8 cellular contexts compared by ENCODE assay signal in the genomic region with DNA sequence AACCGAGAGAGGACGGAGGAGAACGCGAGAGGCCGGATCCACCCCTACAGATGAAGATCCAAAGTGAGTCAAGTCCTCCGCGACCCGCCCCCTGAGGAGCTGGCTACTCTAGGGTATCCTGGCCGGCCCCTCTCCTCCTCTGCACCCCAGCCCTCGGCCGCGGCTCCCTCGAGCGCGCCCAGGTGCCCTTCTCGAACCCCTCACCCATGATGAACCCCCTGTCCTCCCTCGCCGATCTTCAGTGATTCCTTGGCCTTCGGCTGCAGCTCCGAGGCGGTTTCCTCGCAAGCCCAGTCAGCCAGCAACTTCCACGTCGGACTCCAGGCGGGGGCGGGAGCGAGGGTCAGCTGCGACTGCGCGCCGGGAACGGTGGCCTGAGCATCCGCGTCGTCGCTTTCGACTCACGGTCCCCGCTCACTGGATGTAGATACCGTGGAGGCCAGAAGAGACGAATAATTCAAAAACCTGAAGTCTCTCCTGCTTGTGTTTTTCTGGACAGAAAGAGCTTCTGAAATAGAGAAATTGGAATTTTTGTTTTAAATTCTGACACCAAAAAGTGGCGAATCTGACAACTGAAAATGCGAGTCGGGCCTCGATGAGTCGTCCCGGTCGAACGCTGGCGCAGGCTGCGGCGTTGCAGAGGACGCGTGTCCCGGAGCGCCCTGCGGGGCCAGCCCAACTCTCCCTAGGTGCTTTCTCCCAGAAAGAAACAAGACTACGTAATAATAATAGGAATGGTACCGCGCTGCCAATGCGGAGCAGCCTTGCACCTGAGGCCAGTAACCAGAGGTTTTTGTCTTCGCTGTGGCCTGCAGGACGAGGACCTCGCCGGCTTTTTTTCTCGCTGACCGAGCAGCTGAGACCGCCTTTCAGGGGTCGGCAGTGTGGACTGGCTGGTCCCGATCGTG. TPM values are rescaled to one million over a fixed set of nuclear protein-coding genes. Genes with fewer than 3 reads are reported as not detected.
DNase-seq lines count a peak whose midpoint lies in the region; ATAC-seq, FAIRE-seq and TF ChIP-seq lines count a peak whose summit lies in the region.

TSS of gene ARL1 (minus strand) at position 335 of the 908 bp plus-strand sequence. CDS start at position 208, 127 bp downstream.

- peaks cover 20% of the 10 kb centered on the region for H3K4me1 ChIP-seq in adipocyte (ENCODE audit: control insufficient read depth, insufficient read depth, low read length)
- H3K4me1 ChIP-seq in transverse colon: peaks cover 7 to 31% (median 23%) of the 10 kb centered on the region in 4 donors

- intact Hi-C loops in cardiac septum (cut with DNase I): loop anchor here (5.0 kb wide), 2 partner anchors 290 to 420 kb away; partner anchors contain the start of gene CHPT1
- intact Hi-C loops in transverse colon (cut with DNase I; ENCODE audit: low total_unique reads): no loop called here

- TF ChIP-seq EP300 in transverse colon (IDR thresholded peaks at IDR 0.05; ENCODE audit: low read depth): no peak

- 0% methylated on average over 67 of the region's 71 CpGs; no CpG with 5 or more reads in 1 of the 2 donors for WGBS in transverse colon (ENCODE audit: low coverage in 1 of 2), 2 donors

- DNase-seq in GM12891 (ENCODE audit: insufficient read length, low spot score) (peak; percentile 65), NCI-H128 (lab: John Stamatoyannopoulos, UW; ENCODE audit: unreplicated experiment) (peak; percentile 72), T follicular helper cell (ENCODE audit: low read depth) (peak; percentile 53), adipocyte (ENCODE audit: low read depth) (peak; percentile 95), cardiac septum (ENCODE audit: low spot score) (peak; percentile 94), pons (ENCODE audit: low spot score) (peak; percentile 78), transverse colon (peak; percentile 89)

- H3K9me3 ChIP-seq in adipocyte (ENCODE audit: control insufficient read depth, low read length): no peaks in the 10 kb centered on the region
- H3K9me3 ChIP-seq in transverse colon: no peaks in the 10 kb centered on the region

- H3K27me3 ChIP-seq in adipocyte (replicated peaks; ENCODE audit: control insufficient read depth, insufficient read depth, low read length) (no peaks in the 10 kb centered on the region), transverse colon (no peaks in the 10 kb centered on the region)

- FAIRE-seq in GM12891 (lab: Jason Lieb, UNC): peak; percentile 93

- H3K4me3 ChIP-seq in adipocyte (ENCODE audit: low read length) (peak within 1 kb of the TSS; percentile 99), transverse colon (peak within 1 kb of the TSS; percentile 65 to 95 (median 69))

- TF ChIP-seq POLR2A in GM12891 (IDR thresholded peaks at IDR 0.05; ENCODE audit: low read depth, low read length) (peak; percentile 72), transverse colon (IDR thresholded peaks at IDR 0.05) (peak; percentile 71)

- peak; percentile 87 for ATAC-seq in HG02759 (IDR thresholded peaks at IDR 0.05; ENCODE audit: unreplicated experiment)

- in situ Hi-C loops in transverse colon (cut with MboI; ENCODE audit: low pct_ligation_motif_present in 1 of 4, low pct_unique_long_range_greater_than_20kb in 1 of 4, low sequenced_read_pairs in 3 of 4): loop anchor here in 3 of 4 donors (25.0 kb wide), 2 partner anchors 355 to 430 kb away; partner anchors contain the start of gene GNPTAB (in 3 of the 3)

- peak within 1 kb of the TSS; percentile 92 to 98 (median 96) for H3K27ac ChIP-seq in transverse colon

- TF ChIP-seq CTCF in transverse colon (IDR thresholded peaks at IDR 0.05): no peak

- peak within 1 kb of the TSS; percentile 99 for H3K9ac ChIP-seq in adipocyte (ENCODE audit: low read length)

- H3K36me3 ChIP-seq in adipocyte (ENCODE audit: control insufficient read depth, insufficient read depth, low read length, severe bottlenecking) (peaks cover 2% of the 10 kb centered on the region), transverse colon (no peaks in the 10 kb centered on the region)

TF ChIP-seq in GM12891, 5 proteins besides CTCF, POLR2A, EP300 and RAD21:
- TF ChIP-seq POU2F2 (IDR thresholded peaks at IDR 0.05; ENCODE audit: low read depth, low read length) (peak; percentile 50; the same call in 1 of the 2 replicates), PAX5 (IDR thresholded peaks at IDR 0.05; ENCODE audit: insufficient read depth, low read length, severe bottlenecking) (no peak), POLR2AphosphoS5 (IDR thresholded peaks at IDR 0.05; ENCODE audit: low read depth, low read length) (peak; percentile 74), SPI1 (IDR thresholded peaks at IDR 0.05; ENCODE audit: low read depth, low read length) (no peak), TAF1 (IDR thresholded peaks at IDR 0.05; ENCODE audit: low read depth, low read length) (peak; percentile 91)
TF ChIP-seq in GM12891: peak in this region for 3.

RNA-seq across cellular contexts. Expression of gene ARL1, which starts in this region (rescaled TPM):
- 44.9 TPM for polyA plus RNA-seq in GM12891 (2012; ENCODE audit: low read depth, missing spikeins)
- 92.6 TPM for total RNA-seq in cardiac septum
- total RNA-seq in transverse colon: 10 to 100 TPM in 3 of 4 donors, 1 to 10 TPM in 1; 5.6 to 76.1 (median 42.1) TPM

Comparison
In these comparisons a context has a peak if more than half of its experiments do, and no peak if none do; other contexts are left out.
1. Peak in every context shown above with its lines: DNase-seq, ATAC-seq, H3K4me3 ChIP-seq and H3K27ac ChIP-seq.